ENCODE assay signal across 8 cellular contexts in genomic region chr9:4382722-4383317, GRCh38.
A peak's percentile ranks its signal among the peaks of the same experiment; 100 is the strongest.
DNase-seq lines count a peak whose midpoint lies in the region; TF ChIP-seq lines count a peak whose summit lies in the region.

No MANE protein-coding gene starts in this region.

- no peaks in the 10 kb centered on the region for H3K4me1 ChIP-seq in NT2/D1 (ENCODE audit: insufficient read depth, insufficient read length)
- no peaks in the 10 kb centered on the region for H3K4me1 ChIP-seq in esophagus squamous epithelium

- peak in 5 of 6 experiments; percentile 38 to 67 (median 52) for TF ChIP-seq CTCF in esophagus squamous epithelium (IDR thresholded peaks at IDR 0.05)

- H3K27me3 ChIP-seq in NT2/D1 (ENCODE audit: insufficient read depth, insufficient read length): no peaks in the 10 kb centered on the region
- no peaks in the 10 kb centered on the region for H3K27me3 ChIP-seq in esophagus squamous epithelium

- CTCF ChIA-PET in HEK293T (lab: Yijun Ruan, JAX): interaction anchor here (0.6 kb wide), 1 partner anchor 353 kb away, joined by 3 read pairs; no protein-coding TSS in a partner anchor

- 22 to 37% methylated on average over 4 of the region's 4 CpGs for WGBS in esophagus squamous epithelium, 2 donors

- POLR2A ChIA-PET in HEK293T (lab: Yijun Ruan, JAX): no interaction called here

- peak; percentile 28 for DNase-seq in NCI-H510A treated with DMSO at 0.1 percent for 48 hours (lab: John Stamatoyannopoulos, UW)
- DNase-seq in NCI-H510A (lab: John Stamatoyannopoulos, UW): no peak
- DNase-seq in HEK293T (ENCODE audit: extremely low spot score): peak; percentile 17
- DNase-seq in NT2/D1 (ENCODE audit: low read depth, low spot score): peak; percentile 20
- DNase-seq in esophagus squamous epithelium (lab: John Stamatoyannopoulos, UW): no peak
- DNase-seq in renal cortical epithelial cell (ENCODE audit: low read depth): peak; percentile 29
- DNase-seq in KG1 (lab: John Stamatoyannopoulos, UW): no peak
- no peak for DNase-seq in activated CD4-positive, alpha-beta T cell treated with anti-CD3 and anti-CD28 coated beads, Interleukin-2, amount 50 U/mL, for 48 hours

- no peak overlapping the region for H3K9ac ChIP-seq in NT2/D1 (ENCODE audit: insufficient read length, low read depth)

- H3K36me3 ChIP-seq in NT2/D1 (ENCODE audit: insufficient read depth, insufficient read length, low read length) (no peaks in the 10 kb centered on the region), esophagus squamous epithelium (no peaks in the 10 kb centered on the region)

- H3K9me3 ChIP-seq in NT2/D1 (ENCODE audit: insufficient read depth, low read length) (no peaks in the 10 kb centered on the region), esophagus squamous epithelium (no peaks in the 10 kb centered on the region)

- intact Hi-C loops in esophagus squamous epithelium (cut with DNase I): loop anchor here (10.0 kb wide), 1 partner anchor 252 kb away; no protein-coding TSS in a partner anchor

- H3K4me3 ChIP-seq in NT2/D1 (ENCODE audit: insufficient read length, low read depth) (no peak overlapping the region), esophagus squamous epithelium (no peak overlapping the region)

- no peak for TF ChIP-seq POLR2A in esophagus squamous epithelium (IDR thresholded peaks at IDR 0.05)

- no peak overlapping the region for H3K27ac ChIP-seq in esophagus squamous epithelium

TF ChIP-seq in HEK293T, 16 proteins besides CTCF, POLR2A, EP300 and RAD21:
- TF ChIP-seq HDGF (IDR thresholded peaks at IDR 0.05; ENCODE audit: borderline replicate concordance) (no peak), ARNT (IDR thresholded peaks at IDR 0.05) (no peak), TARDBP (IDR thresholded peaks at IDR 0.05) (no peak), PKNOX1 (IDR thresholded peaks at IDR 0.05) (no peak), L3MBTL2 (conservative IDR thresholded peaks at IDR 0.05) (no peak)

Comparison
In these comparisons a context has a peak if more than half of its experiments do, and no peak if none do; other contexts are left out.
1. DNase-seq: peak in NCI-H510A treated with DMSO at 0.1 percent for 48 hours (single experiment), HEK293T (single experiment), NT2/D1 (single experiment) and renal cortical epithelial cell (single experiment); none in NCI-H510A (single experiment), esophagus squamous epithelium (single experiment), KG1 (single experiment) and activated CD4-positive, alpha-beta T cell treated with anti-CD3 and anti-CD28 coated beads, Interleukin-2, amount 50 U/mL, for 48 hours (0 of 2).